ENCODE assay signal across 18 cellular contexts in the genomic region with DNA sequence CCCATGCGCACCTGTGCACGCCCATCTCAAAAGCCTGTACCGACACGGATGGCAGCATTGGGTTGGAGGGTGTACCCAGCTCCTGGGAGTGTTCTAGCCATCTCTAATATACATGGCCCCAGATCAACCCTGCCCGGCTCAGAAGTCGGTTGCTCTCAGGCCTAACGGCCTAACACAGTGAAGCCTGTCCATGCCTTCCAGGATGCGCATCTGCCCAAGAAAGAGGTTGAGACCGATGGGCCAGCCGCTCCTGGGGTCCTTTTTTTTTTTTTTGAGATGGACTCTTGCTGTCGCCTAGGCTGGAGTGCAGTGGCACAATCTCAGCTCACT. TPM values are rescaled to one million over a fixed set of nuclear protein-coding genes. Genes with fewer than 3 reads are reported as not detected.
"Had no signal": no experiment of that assay in that cellular context is flagged by ENCODE, and none has a peak within 500 bp of the region (broad histone marks: within the 10 kb centered on the region; RNA-seq: fewer than 3 reads in every experiment).

No MANE protein-coding gene starts in this region.

- ATAC-seq: foreskin keratinocyte; naive thymus-derived CD4-positive, alpha-beta T cell; right cardiac atrium; stimulated activated memory B cell treated with anti-CD40 and anti-IgM and Interleukin-4, amounts not matched to agents 10 μg/mL and 1 μg/mL and 100 μg/mL, for 72 hours had no signal

- H3K9me3 ChIP-seq: ovary had no signal

- H3K27me3 ChIP-seq: foreskin keratinocyte, ovary had no signal

- H3K27ac ChIP-seq: foreskin keratinocyte, ovary had no signal

- H3K4me3 ChIP-seq: ovary, smooth muscle cell had no signal

- H3K36me3 ChIP-seq: ovary had no signal

- H3K4me2 ChIP-seq: smooth muscle cell had no signal

- FAIRE-seq: colon, endothelial cell of umbilical vein had no signal

- DNase-seq: cerebellar nuclear complex; erythroblast; foreskin keratinocyte; hippocampal formation; kidney glomerular epithelial cell; mesendoderm; naive thymus-derived CD4-positive, alpha-beta T cell; ovary; right cardiac atrium; stimulated activated CD4-positive, alpha-beta T cell treated with anti-CD3 and anti-CD28 coated beads, Interleukin-2, amount 100 ng/mL, for 48 hours; stimulated activated CD8-positive, alpha-beta memory T cell treated with anti-CD3 and anti-CD28 coated beads, Interleukin-4, amount 100 ng/mL, for 48 hours; trophoblast cell had no signal

RNA-seq across cellular contexts. Expression of a gene that starts 59.0 kb away (rescaled TPM):
- total RNA-seq: mononuclear cell; naive thymus-derived CD4-positive, alpha-beta T cell had no signal
- polyA plus RNA-seq: naive thymus-derived CD4-positive, alpha-beta T cell; neural cell had no signal
